ENCODE assay signal across 14 cellular contexts in genomic region chr7:12092499-12093130, GRCh38.
A peak's percentile ranks its signal among the peaks of the same experiment; 100 is the strongest.
DNase-seq lines count a peak whose midpoint lies in the region; ATAC-seq and TF ChIP-seq lines count a peak whose summit lies in the region.
"Had no signal": no experiment of that assay in that cellular context is flagged by ENCODE, and none has a peak within 500 bp of the region (broad histone marks: within the 10 kb centered on the region; RNA-seq: fewer than 3 reads in every experiment).

No MANE protein-coding gene starts in this region.

- H3K14ac ChIP-seq in IMR-90 (replicated peaks; ENCODE audit: low read depth, low read length), result no peak overlapping the region

- ATAC-seq in IMR-90 (ENCODE audit: low read depth), result no peak
- no peak for ATAC-seq in GM21717 (IDR thresholded peaks at IDR 0.05; ENCODE audit: unreplicated experiment)

- TF ChIP-seq CTCF in IMR-90 (conservative IDR thresholded peaks at IDR 0.05; ENCODE audit: low read depth, low read length), result no peak
- TF ChIP-seq CTCF in cardiac fibroblast (IDR thresholded peaks at IDR 0.05; ENCODE audit: low read depth, low read length), result no peak

- POLR2A ChIA-PET in IMR-90 (lab: Charles Lee; ENCODE audit: unreplicated experiment), result no interaction called here

- H4K91ac ChIP-seq in IMR-90 (ENCODE audit: insufficient read depth, low read depth, low read length), result no peak overlapping the region

- peak; percentile 4 for DNase-seq in IMR-90
- peak; percentile 28 for DNase-seq in NCI-H69 (lab: John Stamatoyannopoulos, UW)
- peak; percentile 4 to 60 for DNase-seq in cardiac fibroblast (ENCODE audit: low read depth in 2 of 2)
- peak; percentile 45 for DNase-seq in iris pigment epithelial cell (ENCODE audit: low read depth)
- DNase-seq in EL, result no peak
- no peak for DNase-seq in HuH-7.5 (ENCODE audit: low spot score)
- no peak for DNase-seq in stimulated activated CD4-positive, alpha-beta T cell treated with anti-CD3 and anti-CD28 coated beads, Interleukin-4, amount 100 ng/mL, for 24 hours
- DNase-seq: CD4-positive, alpha-beta memory T cell; NCI-H1417; NCI-H187 treated with DMSO at 0.1 percent for 48 hours; NCI-H446 treated with DMSO at 0.1 percent for 48 hours; SW 1271 had no signal

- no peak overlapping the region for H3K9ac ChIP-seq in IMR-90 (ENCODE audit: low read depth, low read length)

- no peak overlapping the region for H3K27ac ChIP-seq in IMR-90 (ENCODE audit: insufficient read depth, low read length)
- H3K27ac ChIP-seq: SJSA1 had no signal

- no peaks in the 10 kb centered on the region for H3K4me1 ChIP-seq in IMR-90 (ENCODE audit: control insufficient read depth, insufficient read depth, low read length)
- H3K4me1 ChIP-seq: SJSA1 had no signal

- H2BK15ac ChIP-seq in IMR-90 (ENCODE audit: low read depth, low read length), result no peak overlapping the region

- H4K5ac ChIP-seq in IMR-90 (ENCODE audit: low read depth, low read length), result no peak overlapping the region

- no peaks in the 10 kb centered on the region for H3K36me3 ChIP-seq in IMR-90 (ENCODE audit: control insufficient read depth, insufficient read depth, low read length)
- H3K36me3 ChIP-seq: SJSA1 had no signal

- no peak overlapping the region for H3K4me3 ChIP-seq in IMR-90 (ENCODE audit: insufficient read depth, low read depth, low read length)
- H3K4me3 ChIP-seq in cardiac fibroblast (replicated peaks in 1 of 2; ENCODE audit: low read depth in 2 of 2, low read length in 2 of 2), result no peak overlapping the region
- H3K4me3 ChIP-seq: SJSA1 had no signal

- H4K20me1 ChIP-seq in IMR-90 (ENCODE audit: insufficient read depth, low read length), result no peaks in the 10 kb centered on the region

- H2BK120ac ChIP-seq in IMR-90 (ENCODE audit: low read depth, low read length), result no peak overlapping the region

- H2AK5ac ChIP-seq in IMR-90 (ENCODE audit: low read depth, low read length), result no peak overlapping the region

- dilution Hi-C loops in IMR-90 (cut with HindIII; ENCODE audit: low sequenced_read_pairs, unreplicated experiment), result no loop called here

- intact Hi-C loops in IMR-90 (cut with micrococcal nuclease), result no loop called here

- H2BK20ac ChIP-seq in IMR-90 (ENCODE audit: low read depth, low read length), result no peak overlapping the region

- H3K4ac ChIP-seq in IMR-90 (ENCODE audit: low read depth, low read length), result no peak overlapping the region; the same call in 1 of the 2 replicates

- H3K79me1 ChIP-seq in IMR-90 (ENCODE audit: low read depth in 1 of 2, low read length in 2 of 2), result no peaks in the 10 kb centered on the region

- no peak for TF ChIP-seq POLR2A in IMR-90 (IDR thresholded peaks at IDR 0.05; ENCODE audit: low read depth, low read length)

- no peaks in the 10 kb centered on the region for H3K9me3 ChIP-seq in IMR-90 (ENCODE audit: control insufficient read depth, insufficient read depth, low read length)
- H3K9me3 ChIP-seq: SJSA1 had no signal

- TF ChIP-seq RAD21 in IMR-90 (IDR thresholded peaks at IDR 0.05; ENCODE audit: low read length), result no peak

- no TSS peak for BruUV-seq in IMR-90 (replicated peaks; lab: Mats Ljungman, UMichigan)

- no peak overlapping the region for H3K4me2 ChIP-seq in IMR-90 (ENCODE audit: low read depth, low read length)

- in situ Hi-C loops in IMR-90 (cut with MboI; ENCODE audit: low sequenced_read_pairs), result no loop called here

- H2AK9ac ChIP-seq in IMR-90 (replicated peaks; ENCODE audit: low read depth, low read length, poor library complexity), result no peak overlapping the region

- no peak overlapping the region for H3K23ac ChIP-seq in IMR-90 (ENCODE audit: low read depth, low read length)

- H4K8ac ChIP-seq in IMR-90 (ENCODE audit: low read depth in 2 of 2, low read length in 2 of 2), result no peak overlapping the region

- CTCF ChIA-PET in IMR-90 (lab: Yijun Ruan, JAX), result no interaction called here

- H3K27me3 ChIP-seq in IMR-90 (ENCODE audit: control insufficient read depth, insufficient read depth, low read length), result no peaks in the 10 kb centered on the region
- H3K27me3 ChIP-seq: SJSA1 had no signal

- H3K18ac ChIP-seq in IMR-90 (ENCODE audit: low read depth, low read length), result no peak overlapping the region

- H3K9me1 ChIP-seq in IMR-90 (ENCODE audit: insufficient read depth, low read length), result no peaks in the 10 kb centered on the region; the same call in 1 of the 2 replicates

- H2BK5ac ChIP-seq in IMR-90 (ENCODE audit: low read depth, low read length, poor library complexity, severe bottlenecking), result no peak overlapping the region

- no peak overlapping the region for H2AFZ ChIP-seq in IMR-90 (replicated peaks; ENCODE audit: low read length, poor library complexity)

- no CpG with 5 or more reads among the region's 5 CpGs for WGBS in IMR-90 (ENCODE audit: extremely low coverage in 2 of 2, insufficient read length in 1 of 2), 2 experiments

- H3K56ac ChIP-seq in IMR-90 (ENCODE audit: extremely low read depth, insufficient read depth, low read length), result no peak overlapping the region

TF ChIP-seq in IMR-90, 13 proteins besides CTCF, POLR2A, EP300 and RAD21:
- TF ChIP-seq FOS (IDR thresholded peaks at IDR 0.05; ENCODE audit: low read depth, low read length) (no peak), BHLHE40 (IDR thresholded peaks at IDR 0.05; ENCODE audit: low read depth, low read length) (no peak), MAFK (IDR thresholded peaks at IDR 0.05; ENCODE audit: low read depth, low read length) (no peak), USF2 (IDR thresholded peaks at IDR 0.05; ENCODE audit: low read depth, low read length) (no peak), MXI1 (IDR thresholded peaks at IDR 0.05; ENCODE audit: borderline replicate concordance, low read depth, low read length) (no peak), NFE2L2 (IDR thresholded peaks at IDR 0.05; ENCODE audit: low read depth, low read length) (peak; percentile 87)

Comparison
In these comparisons a context has a peak if more than half of its experiments do, and no peak if none do; other contexts are left out.
1. DNase-seq: peak in IMR-90 (single experiment), NCI-H69 (single experiment), cardiac fibroblast (2 of 2) and iris pigment epithelial cell (single experiment); none in EL (single experiment), HuH-7.5 (single experiment) and stimulated activated CD4-positive, alpha-beta T cell treated with anti-CD3 and anti-CD28 coated beads, Interleukin-4, amount 100 ng/mL, for 24 hours (single experiment).